8 cellular contexts compared by ENCODE assay signal in genomic region chr11:74949748-74950127, GRCh38. TPM values are rescaled to one million over a fixed set of nuclear protein-coding genes. Genes with fewer than 3 reads are reported as not detected.
DNase-seq lines count a peak whose midpoint lies in the region; ATAC-seq and TF ChIP-seq lines count a peak whose summit lies in the region.

No MANE protein-coding gene starts in this region.

- no peaks in the 10 kb centered on the region for H3K9me3 Mint-ChIP-seq in activated CD4-positive, alpha-beta T cell treated with anti-CD3 and anti-CD28 coated beads, Interleukin-2, amount 10 ng/mL, durations not matched to agents 7 days and 5 days
- H3K9me3 Mint-ChIP-seq in activated T-helper 17 cell treated with anti-CD3 and anti-CD28 coated beads, Interleukin-2, amount 50 U/mL, for 72 hours, result no peaks in the 10 kb centered on the region

- H3K9ac ChIP-seq in iPS-18a (ENCODE audit: low read length), result peak overlapping the region; percentile 90

- H3K4me1 ChIP-seq in iPS-18a (ENCODE audit: control insufficient read depth, low read depth, low read length) (peaks cover 7% of the 10 kb centered on the region), stomach (peaks cover 27 to 79% (median 52%) of the 10 kb centered on the region in 4 donors)

- peaks cover 36% of the 10 kb centered on the region for H3K36me3 Mint-ChIP-seq in activated CD4-positive, alpha-beta T cell treated with anti-CD3 and anti-CD28 coated beads, Interleukin-2, amount 10 ng/mL, durations not matched to agents 7 days and 5 days (ENCODE audit: low read depth)
- H3K36me3 Mint-ChIP-seq in activated T-helper 17 cell treated with anti-CD3 and anti-CD28 coated beads, Interleukin-2, amount 50 U/mL, for 72 hours (ENCODE audit: low read depth), result peaks cover 66% of the 10 kb centered on the region

- no peak for TF ChIP-seq POLR2A in stomach (IDR thresholded peaks at IDR 0.05)

- H3K4me3 Mint-ChIP-seq in activated CD4-positive, alpha-beta T cell treated with anti-CD3 and anti-CD28 coated beads, Interleukin-2, amount 10 ng/mL, durations not matched to agents 7 days and 5 days, result peak overlapping the region; percentile 88
- peak overlapping the region; percentile 92 for H3K4me3 Mint-ChIP-seq in activated T-helper 17 cell treated with anti-CD3 and anti-CD28 coated beads, Interleukin-2, amount 50 U/mL, for 72 hours

- intact Hi-C loops in stomach (cut with DNase I; ENCODE audit: low total_unique reads), result no loop called here

- ATAC-seq in activated T-helper 17 cell treated with anti-CD3 and anti-CD28 coated beads, Interleukin-2, amount 50 U/mL, for 72 hours (replicated peaks), result no peak
- ATAC-seq in GM21825 (IDR thresholded peaks at IDR 0.05; ENCODE audit: unreplicated experiment), result no peak

- 0 to 2% (median 1%) methylated on average over 6 of the region's 6 CpGs for WGBS in stomach, 5 donors

- peaks cover 6% of the 10 kb centered on the region for H3K36me3 ChIP-seq in iPS-18a (ENCODE audit: control insufficient read depth, low read depth, low read length)
- peaks cover 0 to 14% (median 10%) of the 10 kb centered on the region in 4 donors for H3K36me3 ChIP-seq in stomach

- TF ChIP-seq CTCF in stomach (IDR thresholded peaks at IDR 0.05), result no peak
- TF ChIP-seq CTCF in GM10266 (IDR thresholded peaks at IDR 0.05; ENCODE audit: control insufficient read depth, insufficient read depth, low read depth, missing control alignments), result no peak

- peaks cover 41% of the 10 kb centered on the region for H3K4me1 Mint-ChIP-seq in activated CD4-positive, alpha-beta T cell treated with anti-CD3 and anti-CD28 coated beads, Interleukin-2, amount 10 ng/mL, durations not matched to agents 7 days and 5 days
- peaks cover 36% of the 10 kb centered on the region for H3K4me1 Mint-ChIP-seq in activated T-helper 17 cell treated with anti-CD3 and anti-CD28 coated beads, Interleukin-2, amount 50 U/mL, for 72 hours

- CTCF ChIA-PET in activated CD4-positive, alpha-beta T cell treated with anti-CD3 and anti-CD28 coated beads, Interleukin-2, amount 10 ng/mL, durations not matched to agents 7 days and 5 days (lab: Charles Lee), result interaction anchor here (2.0 kb wide), 1 partner anchor 10 kb away, joined by 4 read pairs; no protein-coding TSS in a partner anchor

- H3K4me3 ChIP-seq in iPS-18a (ENCODE audit: low read length) (peak overlapping the region; percentile 88), stomach (peak overlapping the region; percentile 71 to 91 (median 86))

- TF ChIP-seq EP300 in stomach (IDR thresholded peaks at IDR 0.05), result no peak

- H3K27ac Mint-ChIP-seq in activated CD4-positive, alpha-beta T cell treated with anti-CD3 and anti-CD28 coated beads, Interleukin-2, amount 10 ng/mL, durations not matched to agents 7 days and 5 days, result peak overlapping the region; percentile 93
- H3K27ac Mint-ChIP-seq in activated T-helper 17 cell treated with anti-CD3 and anti-CD28 coated beads, Interleukin-2, amount 50 U/mL, for 72 hours, result peak overlapping the region; percentile 98

- H3K9me3 ChIP-seq in iPS-18a (ENCODE audit: control insufficient read depth, low read depth, low read length) (no peaks in the 10 kb centered on the region), stomach (no peaks in the 10 kb centered on the region)

- H3K27ac ChIP-seq in iPS-18a (ENCODE audit: low read length) (peak overlapping the region; percentile 68), stomach (peak overlapping the region; percentile 71 to 91 (median 86))

- POLR2A ChIA-PET in activated CD4-positive, alpha-beta T cell treated with anti-CD3 and anti-CD28 coated beads, Interleukin-2, amount 10 ng/mL, durations not matched to agents 7 days and 5 days (lab: Charles Lee), result no interaction called here

- H3K27me3 Mint-ChIP-seq in activated CD4-positive, alpha-beta T cell treated with anti-CD3 and anti-CD28 coated beads, Interleukin-2, amount 10 ng/mL, durations not matched to agents 7 days and 5 days, result no peaks in the 10 kb centered on the region
- H3K27me3 Mint-ChIP-seq in activated T-helper 17 cell treated with anti-CD3 and anti-CD28 coated beads, Interleukin-2, amount 50 U/mL, for 72 hours, result no peaks in the 10 kb centered on the region

- DNase-seq in activated CD4-positive, alpha-beta T cell treated with anti-CD3 and anti-CD28 coated beads, Interleukin-2, amount 10 ng/mL, durations not matched to agents 7 days and 5 days, result no peak
- DNase-seq in activated CD4-positive, alpha-beta T cell treated with anti-CD3 and anti-CD28 coated beads, Interleukin-2, amount 50 U/mL, for 1 hour, result no peak
- DNase-seq in stomach (no peak), GM10266 (ENCODE audit: extremely low spot score) (no peak)
- no peak for DNase-seq in stimulated activated CD4-positive, alpha-beta T cell treated with anti-CD3 and anti-CD28 coated beads, Interleukin-15, amount 100 ng/mL, for 24 hours

- H3K27me3 ChIP-seq in iPS-18a (ENCODE audit: control insufficient read depth, insufficient read depth, low read length) (no peaks in the 10 kb centered on the region), stomach (no peaks in the 10 kb centered on the region)

RNA-seq across cellular contexts. Expression of gene SPCS2, which starts 0.7 kb away (rescaled TPM):
- 100 to 1,000 TPM; 170 to 186 TPM for total RNA-seq in activated CD4-positive, alpha-beta T cell treated with anti-CD3 and anti-CD28 coated beads, Interleukin-2, amount 10 ng/mL, durations not matched to agents 7 days and 5 days
- 100 to 1,000 TPM; 143 to 195 TPM for total RNA-seq in activated T-helper 17 cell treated with anti-CD3 and anti-CD28 coated beads, Interleukin-2, amount 50 U/mL, for 72 hours
- total RNA-seq in stomach, result 100 to 1,000 TPM in 1 of 5 donors, 10 to 100 TPM in 2, 1 to 10 TPM in 2; 5.4 to 191 (median 25.8) TPM
- 100 to 1,000 TPM in 1 of 3 donors, 10 to 100 TPM in 2; 56.5 to 111 (median 70.6) TPM for polyA plus RNA-seq in stomach

RNA-seq across cellular contexts. Expression of gene XRRA1, which starts 0.8 kb away (rescaled TPM):
- 10 to 100 TPM in 1 of 2 experiments, 1 to 10 TPM in 1; 7.1 to 10.7 TPM for total RNA-seq in activated CD4-positive, alpha-beta T cell treated with anti-CD3 and anti-CD28 coated beads, Interleukin-2, amount 10 ng/mL, durations not matched to agents 7 days and 5 days
- total RNA-seq in activated T-helper 17 cell treated with anti-CD3 and anti-CD28 coated beads, Interleukin-2, amount 50 U/mL, for 72 hours, result 10 to 100 TPM; 30.1 to 41.0 TPM
- 10 to 100 TPM in 3 of 5 donors, 1 to 10 TPM in 2; 5.8 to 57.7 (median 16.5) TPM for total RNA-seq in stomach
- 1 to 10 TPM; 2.1 to 3.4 (median 2.5) TPM for polyA plus RNA-seq in stomach

RNA-seq across cellular contexts. Expression of gene NEU3, which starts 39.0 kb away (rescaled TPM):
- total RNA-seq in activated CD4-positive, alpha-beta T cell treated with anti-CD3 and anti-CD28 coated beads, Interleukin-2, amount 10 ng/mL, durations not matched to agents 7 days and 5 days, result 10 to 100 TPM; 10.9 to 12.5 TPM
- 10 to 100 TPM; 19.5 to 26.4 TPM for total RNA-seq in activated T-helper 17 cell treated with anti-CD3 and anti-CD28 coated beads, Interleukin-2, amount 50 U/mL, for 72 hours
- 10 to 100 TPM in 2 of 5 donors, 1 to 10 TPM in 2, under 1 TPM in 1; 0.58 to 33.5 (median 8.7) TPM for total RNA-seq in stomach
- 1 to 10 TPM; 1.5 to 5.6 (median 1.9) TPM for polyA plus RNA-seq in stomach
